Comparison of ENCODE assay signal across 1 cellular context in the genomic region with DNA sequence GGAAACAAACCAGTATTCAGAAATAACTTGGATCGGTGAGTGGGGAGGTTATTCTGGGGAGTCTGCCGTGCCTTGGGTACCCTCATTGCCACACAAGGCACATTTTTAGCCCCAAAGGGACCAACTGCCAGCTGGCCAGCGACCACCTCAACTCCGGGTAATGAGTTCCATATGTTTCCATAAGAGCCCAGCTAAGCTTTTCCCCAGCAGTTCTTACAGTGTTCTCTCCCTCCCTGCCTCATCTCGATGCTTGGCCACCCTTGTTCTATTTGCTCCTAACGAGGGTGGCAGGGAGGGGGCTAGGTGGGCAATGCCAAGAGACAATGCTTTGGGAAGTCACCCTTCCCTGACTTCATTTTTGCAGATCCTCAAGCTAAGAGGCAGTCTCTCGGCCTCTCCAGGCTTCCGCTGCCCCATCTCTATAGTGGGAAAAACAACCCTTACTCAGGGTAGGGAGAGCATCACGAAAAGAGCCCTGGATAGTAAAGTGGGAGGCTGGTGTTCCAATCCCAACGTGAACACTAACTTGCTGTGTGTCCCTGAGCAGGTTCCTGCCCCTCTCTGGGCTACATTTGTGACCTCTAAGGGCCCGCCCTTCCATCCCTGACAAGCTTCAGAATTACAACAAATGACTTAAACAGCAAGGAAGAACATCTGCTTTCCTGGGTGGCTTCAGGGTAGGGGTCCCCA.
TF ChIP-seq lines count a peak whose summit lies in the region.

No MANE protein-coding gene starts in this region.

TF ChIP-seq in GM12878, 131 proteins besides CTCF, POLR2A, EP300 and RAD21:
- TF ChIP-seq RB1 (IDR thresholded peaks at IDR 0.05; ENCODE audit: borderline replicate concordance) (no peak), MTA2 (IDR thresholded peaks at IDR 0.05; ENCODE audit: low read depth) (no peak)
- TF ChIP-seq, protein P1, sequence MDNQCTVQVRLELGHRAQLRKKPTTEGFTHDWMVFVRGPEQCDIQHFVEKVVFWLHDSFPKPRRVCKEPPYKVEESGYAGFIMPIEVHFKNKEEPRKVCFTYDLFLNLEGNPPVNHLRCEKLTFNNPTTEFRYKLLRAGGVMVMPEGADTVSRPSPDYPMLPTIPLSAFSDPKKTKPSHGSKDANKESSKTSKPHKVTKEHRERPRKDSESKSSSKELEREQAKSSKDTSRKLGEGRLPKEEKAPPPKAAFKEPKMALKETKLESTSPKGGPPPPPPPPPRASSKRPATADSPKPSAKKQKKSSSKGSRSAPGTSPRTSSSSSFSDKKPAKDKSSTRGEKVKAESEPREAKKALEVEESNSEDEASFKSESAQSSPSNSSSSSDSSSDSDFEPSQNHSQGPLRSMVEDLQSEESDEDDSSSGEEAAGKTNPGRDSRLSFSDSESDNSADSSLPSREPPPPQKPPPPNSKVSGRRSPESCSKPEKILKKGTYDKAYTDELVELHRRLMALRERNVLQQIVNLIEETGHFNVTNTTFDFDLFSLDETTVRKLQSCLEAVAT (IDR thresholded peaks at IDR 0.05) = peak; percentile 3; the same call in 1 of the 2 replicates
